ENCODE assay signal across 8 cellular contexts in the genomic region with DNA sequence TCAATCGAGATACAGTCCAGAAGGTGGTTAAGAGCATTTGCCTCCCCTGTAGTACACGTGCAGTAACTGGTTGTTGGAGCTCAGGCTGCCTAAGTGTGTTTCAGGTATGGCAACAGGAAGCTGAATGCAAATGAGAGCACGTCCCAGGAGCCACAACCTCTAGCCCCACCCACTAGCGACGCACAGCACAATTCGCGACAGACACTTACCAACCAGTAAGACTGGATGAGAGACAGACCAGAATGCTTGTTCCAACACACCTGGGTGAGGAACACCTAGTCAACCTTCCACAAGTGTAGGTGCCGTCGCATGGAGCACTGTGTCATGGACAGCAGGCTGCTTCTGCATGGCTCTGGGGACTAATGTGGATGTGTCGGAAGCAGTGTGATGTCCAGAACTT. TPM values are rescaled to one million over a fixed set of nuclear protein-coding genes. Genes with fewer than 3 reads are reported as not detected.
DNase-seq lines count a peak whose midpoint lies in the region; ATAC-seq lines count a peak whose summit lies in the region.

No MANE protein-coding gene starts in this region.

- ATAC-seq in esophagus mucosa: peak; percentile 86
- peak; percentile 44 for ATAC-seq in stimulated activated naive CD8-positive, alpha-beta T cell treated with anti-CD3 and anti-CD28 coated beads, Interleukin-15, Interleukin-2, amounts not matched to agents 100 U/mL and 50 U/mL, for 24 hours
- ATAC-seq in GM19395 (IDR thresholded peaks at IDR 0.05; ENCODE audit: unreplicated experiment): no peak
- ATAC-seq in HG03280 (IDR thresholded peaks at IDR 0.05; ENCODE audit: unreplicated experiment): no peak

- DNase-seq in NCI-H187 treated with DMSO at 0.1 percent for 48 hours (lab: John Stamatoyannopoulos, UW) (peak; percentile 16), NCI-H187 (lab: John Stamatoyannopoulos, UW) (no peak), inferior parietal cortex (ENCODE audit: extremely low spot score) (no peak)
- peak; percentile 66 for DNase-seq in activated CD4-positive, alpha-beta T cell treated with anti-CD3 and anti-CD28 coated beads, Interleukin-2, amount 50 U/mL, for 1 hour
- peak; percentile 67 for DNase-seq in stimulated activated naive CD8-positive, alpha-beta T cell treated with anti-CD3 and anti-CD28 coated beads, Interleukin-15, Interleukin-2, amounts not matched to agents 100 U/mL and 50 U/mL, for 24 hours

RNA-seq across cellular contexts. Expression of a gene that starts 7.2 kb away (rescaled TPM):
- 576 TPM for total RNA-seq in esophagus mucosa

RNA-seq across cellular contexts. Expression of a gene that starts 54.3 kb away (rescaled TPM):
- total RNA-seq in esophagus mucosa: 8.4 TPM

Comparison
In these comparisons a context has a peak if more than half of its experiments do, and no peak if none do; other contexts are left out.
1. DNase-seq: peak in NCI-H187 treated with DMSO at 0.1 percent for 48 hours (single experiment), activated CD4-positive, alpha-beta T cell treated with anti-CD3 and anti-CD28 coated beads, Interleukin-2, amount 50 U/mL, for 1 hour (single experiment) and stimulated activated naive CD8-positive, alpha-beta T cell treated with anti-CD3 and anti-CD28 coated beads, Interleukin-15, Interleukin-2, amounts not matched to agents 100 U/mL and 50 U/mL, for 24 hours (single experiment); none in NCI-H187 (0 of 2) and inferior parietal cortex (single experiment).
2. ATAC-seq: peak in esophagus mucosa (single experiment) and stimulated activated naive CD8-positive, alpha-beta T cell treated with anti-CD3 and anti-CD28 coated beads, Interleukin-15, Interleukin-2, amounts not matched to agents 100 U/mL and 50 U/mL, for 24 hours (single experiment); none in GM19395 (single experiment) and HG03280 (single experiment).